22 cellular contexts compared by ENCODE assay signal in the genomic region with DNA sequence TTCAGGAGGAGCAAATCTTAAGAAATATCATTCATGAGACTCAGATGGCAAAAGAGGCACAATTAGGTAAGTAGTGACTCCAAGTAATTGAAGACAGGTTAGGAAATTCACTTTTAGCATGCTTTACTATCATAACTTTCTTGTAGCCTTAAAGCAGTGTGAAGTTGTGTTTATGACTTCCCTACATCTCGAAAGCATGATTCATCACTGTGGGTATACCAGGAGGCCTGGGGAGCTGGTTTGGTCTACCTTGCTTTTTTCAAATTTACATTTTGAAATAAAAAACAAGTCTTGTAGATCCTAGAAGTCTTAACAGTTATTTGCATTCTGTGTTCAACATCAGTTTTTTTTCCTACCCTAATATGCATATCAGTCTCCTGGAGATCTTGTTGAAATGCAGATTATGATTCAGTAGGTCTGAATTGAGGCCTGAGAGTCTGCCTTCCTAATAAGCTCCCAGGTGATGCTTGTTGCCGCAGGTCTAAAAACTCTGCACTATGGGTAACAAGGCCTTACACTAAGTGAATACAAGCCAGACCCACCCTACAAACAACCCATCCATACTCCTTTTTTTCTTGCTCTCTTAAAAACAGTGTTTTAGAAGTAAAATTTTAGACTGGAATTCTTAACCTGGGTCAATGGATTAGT. TPM values are rescaled to one million over a fixed set of nuclear protein-coding genes. Genes with fewer than 3 reads are reported as not detected.
DNase-seq lines count a peak whose midpoint lies in the region; ATAC-seq and TF ChIP-seq lines count a peak whose summit lies in the region.
"Had no signal": no experiment of that assay in that cellular context is flagged by ENCODE, and none has a peak within 500 bp of the region (broad histone marks: within the 10 kb centered on the region; RNA-seq: fewer than 3 reads in every experiment).

No MANE protein-coding gene starts in this region.

- no peaks in the 10 kb centered on the region for H3K79me2 ChIP-seq in GM23338 (replicated peaks; ENCODE audit: insufficient read depth)

- H2AFZ ChIP-seq in GM23338, result no peak overlapping the region
- H2AFZ ChIP-seq: PC-9 had no signal

- H3K4me3 ChIP-seq in GM23338 (no peak overlapping the region), H7 (ENCODE audit: insufficient read depth, low read depth, low read length) (no peak overlapping the region)
- H3K4me3 ChIP-seq: ascending aorta, esophagus muscularis mucosa, PC-9, sigmoid colon, SJCRH30 had no signal

- no peaks in the 10 kb centered on the region; the same call in 1 of the 2 replicates for H4K20me1 ChIP-seq in GM23338 (replicated peaks; ENCODE audit: insufficient read depth)

- no peak overlapping the region for H3K4me3 Mint-ChIP-seq in GM23338
- peak overlapping the region; percentile 6 to 51 for H3K4me3 Mint-ChIP-seq in activated T-cell treated with anti-CD3 and anti-CD28 coated beads, Interleukin-2, amount 50 U/mL, for 72 hours
- no peak overlapping the region for H3K4me3 Mint-ChIP-seq in T-helper 2 cell treated with Interferon-gamma antibody and Interleukin-4, amounts not matched to agents 5 μg/mL and 100 μg/mL, for 36 hours

- H3K27ac ChIP-seq in GM23338 (ENCODE audit: low read depth), result no peak overlapping the region
- H3K27ac ChIP-seq: ascending aorta, esophagus muscularis mucosa, PC-9, sigmoid colon, SJCRH30 had no signal

- ATAC-seq in GM23338, result peak; percentile 58
- ATAC-seq in activated T-cell treated with anti-CD3 and anti-CD28 coated beads, Interleukin-2, amount 50 U/mL, for 72 hours (replicated peaks in 1 of 2), result peak; percentile 69 to 71
- ATAC-seq: left lobe of liver had no signal

- H3K36me3 ChIP-seq in GM23338 (ENCODE audit: insufficient read depth) (peaks cover 24% of the 10 kb centered on the region), H7 (replicated peaks; ENCODE audit: control insufficient read depth, insufficient read depth, low read length) (peaks cover 8% of the 10 kb centered on the region)

- no peak for TF ChIP-seq CTCF in GM23338 (conservative IDR thresholded peaks at IDR 0.05; ENCODE audit: low read depth in 2 of 2)

- DNase-seq in EL (peak; percentile 14), GM23338 (ENCODE audit: low spot score) (no peak), fibroblast of peridontal ligament (ENCODE audit: extremely low read depth) (peak; percentile 2), H7 (no peak), NCI-H146 (lab: John Stamatoyannopoulos, UW) (no peak)
- peak; percentile 28 for DNase-seq in activated T-cell treated with anti-CD3 and anti-CD28 coated beads, Interleukin-2, amount 50 U/mL, for 72 hours
- no peak for DNase-seq in T-helper 2 cell treated with Interferon-gamma antibody and Interleukin-4, amounts not matched to agents 5 μg/mL and 100 μg/mL, for 36 hours (ENCODE audit: low spot score)
- DNase-seq in activated CD4-positive, alpha-beta T cell treated with anti-CD3 and anti-CD28 coated beads, Interleukin-2, amount 50 U/mL, for 48 hours, result no peak
- DNase-seq: activated effector memory CD4-positive, alpha-beta T cell treated with anti-CD3 and anti-CD28 coated beads, Interleukin-2, amount 50 U/mL, for 16 hours; AML-193; Caco-2; effector CD8-positive, alpha-beta T cell; midbrain; NCI-H1092; NCI-H2029; NCI-H345; PC-9; sigmoid colon; SJCRH30 had no signal

- no peaks in the 10 kb centered on the region for H3K9me2 ChIP-seq in GM23338 (ENCODE audit: insufficient read depth)

- H3K27ac Mint-ChIP-seq in GM23338, result peak overlapping the region; percentile 69
- peak overlapping the region; percentile 39 for H3K27ac Mint-ChIP-seq in activated T-cell treated with anti-CD3 and anti-CD28 coated beads, Interleukin-2, amount 50 U/mL, for 72 hours
- no peak overlapping the region for H3K27ac Mint-ChIP-seq in T-helper 2 cell treated with Interferon-gamma antibody and Interleukin-4, amounts not matched to agents 5 μg/mL and 100 μg/mL, for 36 hours

- H3K27me3 ChIP-seq in GM23338 (ENCODE audit: insufficient read depth), result no peaks in the 10 kb centered on the region
- H3K27me3 ChIP-seq in H7 (ENCODE audit: control insufficient read depth, insufficient read depth, low read length), result no peaks in the 10 kb centered on the region
- H3K27me3 ChIP-seq: ascending aorta, esophagus muscularis mucosa, sigmoid colon, SJCRH30 had no signal

- H3F3A ChIP-seq in GM23338 (replicated peaks; ENCODE audit: low read depth), result no peaks in the 10 kb centered on the region

- H3K4me2 ChIP-seq in GM23338, result no peak overlapping the region
- H3K4me2 ChIP-seq: PC-9 had no signal

- peaks cover 6% of the 10 kb centered on the region; the same call in 1 of the 2 replicates for H3K4me1 ChIP-seq in GM23338 (ENCODE audit: insufficient read depth)
- H3K4me1 ChIP-seq: ascending aorta, esophagus muscularis mucosa, sigmoid colon had no signal

- H3K27me3 Mint-ChIP-seq in GM23338 (ENCODE audit: insufficient read depth, low read depth, poor library complexity), result no peaks in the 10 kb centered on the region
- no peaks in the 10 kb centered on the region for H3K27me3 Mint-ChIP-seq in activated T-cell treated with anti-CD3 and anti-CD28 coated beads, Interleukin-2, amount 50 U/mL, for 72 hours (ENCODE audit: low read depth)
- H3K27me3 Mint-ChIP-seq in T-helper 2 cell treated with Interferon-gamma antibody and Interleukin-4, amounts not matched to agents 5 μg/mL and 100 μg/mL, for 36 hours (ENCODE audit: low read depth), result no peaks in the 10 kb centered on the region

- peaks cover 54% of the 10 kb centered on the region for H3K36me3 Mint-ChIP-seq in GM23338 (ENCODE audit: low read depth)
- H3K36me3 Mint-ChIP-seq in activated T-cell treated with anti-CD3 and anti-CD28 coated beads, Interleukin-2, amount 50 U/mL, for 72 hours (ENCODE audit: insufficient read depth in 2 of 2), result peaks cover 5 to 29% of the 10 kb centered on the region in 2 donors
- peaks cover 83% of the 10 kb centered on the region for H3K36me3 Mint-ChIP-seq in T-helper 2 cell treated with Interferon-gamma antibody and Interleukin-4, amounts not matched to agents 5 μg/mL and 100 μg/mL, for 36 hours (ENCODE audit: low read depth)

- no peaks in the 10 kb centered on the region for H3K9me3 Mint-ChIP-seq in GM23338
- H3K9me3 Mint-ChIP-seq in activated T-cell treated with anti-CD3 and anti-CD28 coated beads, Interleukin-2, amount 50 U/mL, for 72 hours, result no peaks in the 10 kb centered on the region
- no peaks in the 10 kb centered on the region for H3K9me3 Mint-ChIP-seq in T-helper 2 cell treated with Interferon-gamma antibody and Interleukin-4, amounts not matched to agents 5 μg/mL and 100 μg/mL, for 36 hours

- peaks cover 19% of the 10 kb centered on the region for H3K4me1 Mint-ChIP-seq in GM23338
- peaks cover 52% of the 10 kb centered on the region for H3K4me1 Mint-ChIP-seq in activated T-cell treated with anti-CD3 and anti-CD28 coated beads, Interleukin-2, amount 50 U/mL, for 72 hours (ENCODE audit: low read depth)
- H3K4me1 Mint-ChIP-seq in T-helper 2 cell treated with Interferon-gamma antibody and Interleukin-4, amounts not matched to agents 5 μg/mL and 100 μg/mL, for 36 hours (ENCODE audit: low read depth), result peaks cover 17% of the 10 kb centered on the region

TF ChIP-seq in GM23338, 12 proteins besides CTCF, POLR2A, EP300 and RAD21 (continues in another document):
- TF ChIP-seq STAT1 (IDR thresholded peaks at IDR 0.05; ENCODE audit: unreplicated experiment) (no peak), POLR2AphosphoS5 (IDR thresholded peaks at IDR 0.05; ENCODE audit: low read depth) (no peak), NANOG (IDR thresholded peaks at IDR 0.05; ENCODE audit: borderline replicate concordance) (no peak), CREB1 (CRISPR knock-in tag; IDR thresholded peaks at IDR 0.05; ENCODE audit: low read depth) (no peak), JUNB (IDR thresholded peaks at IDR 0.05; ENCODE audit: unreplicated experiment) (no peak)

RNA-seq across cellular contexts. Expression of gene TTC17, which starts 41.4 kb away (rescaled TPM):
- 73.3 and 87.9 TPM in 2 replicates for total RNA-seq in GM23338 (2014; rRNA removed; shearing (Covaris generic))
- polyA plus RNA-seq in GM23338 (2016; fragmentation: Nextera tagmentation; extraction: Ambion mirVana), result 49.9 and 59.3 TPM in 2 replicates
- total RNA-seq in activated T-cell treated with anti-CD3 and anti-CD28 coated beads, Interleukin-2, amount 50 U/mL, for 72 hours, result 10 to 100 TPM; 67.8 to 68.2 TPM
- 41.5 and 73.3 TPM in 2 replicates for total RNA-seq in H7 (2014; rRNA removed; shearing (Covaris generic))

Comparison
In these comparisons a context has a peak if more than half of its experiments do, and no peak if none do; other contexts are left out.
1. DNase-seq: peak in EL (single experiment), activated T-cell treated with anti-CD3 and anti-CD28 coated beads, Interleukin-2, amount 50 U/mL, for 72 hours (2 of 2) and fibroblast of peridontal ligament (single experiment); none in GM23338 (single experiment), H7 (single experiment), T-helper 2 cell treated with Interferon-gamma antibody and Interleukin-4, amounts not matched to agents 5 μg/mL and 100 μg/mL, for 36 hours (single experiment), NCI-H146 (single experiment) and activated CD4-positive, alpha-beta T cell treated with anti-CD3 and anti-CD28 coated beads, Interleukin-2, amount 50 U/mL, for 48 hours (0 of 2).
2. H3K4me3 Mint-ChIP-seq: peak in activated T-cell treated with anti-CD3 and anti-CD28 coated beads, Interleukin-2, amount 50 U/mL, for 72 hours (2 of 2); none in GM23338 (single experiment) and T-helper 2 cell treated with Interferon-gamma antibody and Interleukin-4, amounts not matched to agents 5 μg/mL and 100 μg/mL, for 36 hours (single experiment).